In the genomic region with DNA sequence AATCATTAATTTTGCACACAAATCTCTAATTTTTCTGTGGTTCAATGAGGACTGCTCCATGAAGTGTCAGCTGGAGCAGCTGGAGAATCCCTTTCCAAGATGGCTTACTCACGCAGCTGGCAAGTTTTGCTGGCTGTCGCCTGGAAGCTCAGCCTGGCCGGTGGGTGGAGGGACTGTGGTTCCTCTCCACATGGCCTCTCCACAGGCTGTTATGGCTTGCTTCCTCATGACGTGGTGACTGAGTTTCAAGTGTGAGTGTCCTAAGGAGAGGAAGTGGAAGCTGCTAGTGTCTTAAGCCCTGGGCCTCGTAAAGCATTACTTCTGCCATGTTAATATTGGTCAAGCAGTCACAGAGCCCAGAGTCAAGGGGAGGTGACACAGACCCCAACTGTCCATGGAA, we compare ENCODE assay signal across 11 cellular contexts. TPM values are rescaled to one million over a fixed set of nuclear protein-coding genes. Genes with fewer than 3 reads are reported as not detected.
DNase-seq lines count a peak whose midpoint lies in the region; ATAC-seq, FAIRE-seq and TF ChIP-seq lines count a peak whose summit lies in the region.
"Had no signal": no experiment of that assay in that cellular context is flagged by ENCODE, and none has a peak within 500 bp of the region (broad histone marks: within the 10 kb centered on the region; RNA-seq: fewer than 3 reads in every experiment).

No MANE protein-coding gene starts in this region.

- no peak for FAIRE-seq in GM12878 (lab: Jason Lieb, UNC)

- no peaks in the 10 kb centered on the region for H3K9me3 ChIP-seq in GM12878 (replicated peaks; ENCODE audit: control insufficient read depth, insufficient read depth, low read length)
- H3K9me3 ChIP-seq in left lung: no peaks in the 10 kb centered on the region
- no peaks in the 10 kb centered on the region for H3K9me3 ChIP-seq in upper lobe of right lung

- POLR2A ChIA-PET in GM12878 (lab: Charles Lee): no interaction called here

- in situ Hi-C loops in GM12878 (cut with MboI): loop anchor here (5.0 kb wide), 1 partner anchor 120 kb away; no protein-coding TSS in a partner anchor

- H3K36me3 ChIP-seq in GM12878 (ENCODE audit: control insufficient read depth in 2 of 2, insufficient read depth in 2 of 2, low read length in 1 of 2) (no peaks in the 10 kb centered on the region), left lung (no peaks in the 10 kb centered on the region), upper lobe of right lung (no peaks in the 10 kb centered on the region)

- DNase-seq in DMS53 (lab: John Stamatoyannopoulos, UW) (peak; percentile 33), DMS53 treated with DMSO at 0.1 percent for 48 hours (lab: John Stamatoyannopoulos, UW; ENCODE audit: unreplicated experiment) (no peak), GM12878 (ENCODE audit: low read depth, low spot score) (no peak), left lung (peak; percentile 80 to 82), upper lobe of right lung (peak; percentile 80)
- no peak for DNase-seq in activated CD4-positive, alpha-beta T cell treated with anti-CD3 and anti-CD28 coated beads for 48 hours
- DNase-seq in activated CD4-positive, CD25-positive, alpha-beta regulatory T cell treated with anti-CD3 and anti-CD28 coated beads, Interleukin-2, amount 50 U/mL, for 72 hours: no peak
- DNase-seq: activated CD4-positive, CD25-positive, alpha-beta regulatory T cell; Karpas-422 had no signal

- SMC1A ChIA-PET in GM12878 (lab: Charles Lee; ENCODE audit: uncharacterized antibody, unreplicated experiment): interaction anchor here (0.6 to 4.9 kb wide), 9 partner anchors 11 to 122 kb away, joined by 3 to 95 read pairs (median 5); no protein-coding TSS in a partner anchor

- H4K20me1 ChIP-seq in GM12878 (ENCODE audit: control insufficient read depth, insufficient read depth): no peaks in the 10 kb centered on the region

- no peak overlapping the region for H3K9ac ChIP-seq in GM12878 (ENCODE audit: control insufficient read depth, insufficient read depth, low read length)

- no peak for TF ChIP-seq POLR2A in GM12878 (IDR thresholded peaks at IDR 0.05; ENCODE audit: low read depth, low read length)

- no peaks in the 10 kb centered on the region for H3K79me2 ChIP-seq in GM12878 (ENCODE audit: control insufficient read depth, insufficient read depth, low read length)

- CTCF ChIA-PET in GM12878 (lab: Yijun Ruan, JAX): interaction anchor here (1.0 to 10.2 kb wide), 8 partner anchors 12 to 489 kb away, joined by 3 to 323 read pairs (median 40); no protein-coding TSS in a partner anchor

- BruUV-seq in GM12878 (replicated peaks; lab: Mats Ljungman, UMichigan): no TSS peak

- H3K27ac ChIP-seq in GM12878 (ENCODE audit: control insufficient read depth, insufficient read depth): no peak overlapping the region
- H3K27ac ChIP-seq in left lung: peak overlapping the region in 1 of 2 donors; percentile 39
- no peak overlapping the region for H3K27ac ChIP-seq in upper lobe of right lung
- H3K27ac ChIP-seq: 22Rv1 had no signal

- no peak for TF ChIP-seq RAD21 in GM12878 (IDR thresholded peaks at IDR 0.05; ENCODE audit: insufficient read depth, low read depth, low read length)

- H3K4me3 ChIP-seq in GM12878 (no peak overlapping the region), left lung (no peak overlapping the region), upper lobe of right lung (no peak overlapping the region)

- intact Hi-C loops in GM12878 (cut with micrococcal nuclease; ENCODE audit: unreplicated experiment): loop anchor here (5.0 to 10.0 kb wide), 2 partner anchors 77 to 490 kb away; a partner anchor contains a TSS
- intact Hi-C loops in left lung (cut with DNase I): loop anchor here in 1 of 2 donors (10.0 kb wide), 1 partner anchor 117 kb away; no protein-coding TSS in a partner anchor
- intact Hi-C loops in upper lobe of right lung (cut with DNase I): no loop called here

- no peak for TF ChIP-seq EP300 in GM12878 (IDR thresholded peaks at IDR 0.05; ENCODE audit: borderline replicate concordance in 1 of 2, control insufficient read depth in 1 of 2, low read depth in 2 of 2, low read length in 2 of 2)

- H3K4me2 ChIP-seq in GM12878 (ENCODE audit: control insufficient read depth, insufficient read depth): no peak overlapping the region

- TF ChIP-seq CTCF in GM12878 (IDR thresholded peaks at IDR 0.05 in 2 of 3, conservative IDR thresholded peaks at IDR 0.05 in 1 of 3; ENCODE audit: control insufficient read depth in 2 of 3, extremely low read depth in 1 of 3, insufficient read depth in 1 of 3, low read depth in 3 of 3, low read length in 3 of 3) (no peak), left lung (IDR thresholded peaks at IDR 0.05) (no peak), upper lobe of right lung (IDR thresholded peaks at IDR 0.05) (no peak)

- ATAC-seq in GM12878 (no peak), left lung (peak; percentile 76), upper lobe of right lung (peak; percentile 87), GM18858 (IDR thresholded peaks at IDR 0.05; ENCODE audit: unreplicated experiment) (no peak)

- H2AFZ ChIP-seq in GM12878 (ENCODE audit: control insufficient read depth, low read depth, low read length): no peak overlapping the region

- H3K27me3 ChIP-seq in GM12878 (replicated peaks in 1 of 2; ENCODE audit: control insufficient read depth in 2 of 2, insufficient read depth in 2 of 2, low read length in 1 of 2) (no peaks in the 10 kb centered on the region), left lung (no peaks in the 10 kb centered on the region), upper lobe of right lung (no peaks in the 10 kb centered on the region)

- no peaks in the 10 kb centered on the region; the same call in none of the 2 replicates for H3K4me1 ChIP-seq in GM12878 (ENCODE audit: control insufficient read depth, insufficient read depth, low read length)
- H3K4me1 ChIP-seq in left lung: peaks cover 4 to 29% of the 10 kb centered on the region in 2 donors
- peaks cover 21% of the 10 kb centered on the region for H3K4me1 ChIP-seq in upper lobe of right lung

- 40% methylated on average over 5 of the region's 5 CpGs for WGBS in GM12878 (ENCODE audit: insufficient coverage, insufficient replicate concordance, low lambda C conversion rate, missing lambda C conversion rate)

- RAD21 ChIA-PET in GM12878 (lab: Charles Lee; ENCODE audit: unreplicated experiment): interaction anchor here (0.9 to 5.0 kb wide), 4 partner anchors 43 to 120 kb away, joined by 3 to 106 read pairs (median 25); no protein-coding TSS in a partner anchor

TF ChIP-seq in GM12878, 131 proteins besides CTCF, POLR2A, EP300 and RAD21:
- TF ChIP-seq RFX5 (IDR thresholded peaks at IDR 0.05; ENCODE audit: low read depth, low read length): no peak
- TF ChIP-seq SPI1 (IDR thresholded peaks at IDR 0.05; ENCODE audit: borderline replicate concordance, insufficient read depth, low read depth, low read length): peak; percentile 59; the same call in 1 of the 2 replicates

RNA-seq across cellular contexts. Expression of a gene that starts 14.0 kb away (rescaled TPM):
- total RNA-seq in GM12878 (2013; cell fraction: nucleolus; rRNA removed): not detected in 2 replicates
- total RNA-seq in GM12878 (2014; rRNA removed) (under 0.01 and 0.22 TPM in 2 replicates), GM12878 (2014; rRNA removed; fragmentation: Illumina TruSeq; extraction: Trizol) (0.09 TPM in 1 of 2 replicates, not detected in the other), GM12878 (2021) (not detected in 2 replicates), left lung (1 to 10 TPM; 1.1 to 2.3 TPM), upper lobe of right lung (1.3 TPM)
- 0.05 TPM for polyA plus RNA-seq in GM12878 (2011; ENCODE audit: low read depth)
- polyA plus RNA-seq in GM12878 (2011; rRNA removed) (not detected in 2 replicates), GM12878 (2014; fragmentation: Illumina TruSeq; extraction: Trizol) (not detected in 2 replicates), GM12878 (2014; fragmentation: Nextera tagmentation; extraction: Ambion mirVana) (not detected), GM12878 (2014; rRNA removed) (0.25 TPM in 1 of 2 replicates, not detected in the other), GM12878 (2016; fragmentation: Nextera tagmentation; extraction: Ambion mirVana) (under 1 TPM in 1 of 2 experiments, not detected in 1; 0.25 TPM)
- polyA plus RNA-seq in GM12878 (2011; cell fraction: cytosol; rRNA removed): not detected in 2 replicates
- polyA plus RNA-seq in GM12878 (2011; cell fraction: nucleus; rRNA removed): not detected in 2 replicates
- not detected in 2 replicates for polyA plus RNA-seq in GM12878 (2012)
- polyA minus RNA-seq in GM12878 (2011; rRNA and poly(A)+ RNA removed): not detected in 2 replicates
- not detected in 2 replicates for polyA minus RNA-seq in GM12878 (2011; cell fraction: cytosol; rRNA and poly(A)+ RNA removed)
- polyA minus RNA-seq in GM12878 (2011; cell fraction: nucleus; rRNA and poly(A)+ RNA removed): not detected in 2 replicates

RNA-seq across cellular contexts. Expression of a gene that starts 53.5 kb away (rescaled TPM):
- total RNA-seq in GM12878 (2013; cell fraction: nucleolus; rRNA removed): 25.6 and 28.7 TPM in 2 replicates
- total RNA-seq in GM12878 (2014; rRNA removed) (31.2 and 33.8 TPM in 2 replicates), GM12878 (2014; rRNA removed; fragmentation: Illumina TruSeq; extraction: Trizol) (28.1 and 28.7 TPM in 2 replicates), GM12878 (2021) (20.8 and 23.1 TPM in 2 replicates), left lung (10 to 100 TPM; 54.2 to 61.7 TPM), upper lobe of right lung (64.9 TPM)
- polyA plus RNA-seq in GM12878 (2011; ENCODE audit: low read depth): 20.5 TPM
- polyA plus RNA-seq in GM12878 (2011; rRNA removed) (43.6 and 55.7 TPM in 2 replicates), GM12878 (2014; fragmentation: Illumina TruSeq; extraction: Trizol) (33.2 and 41.0 TPM in 2 replicates), GM12878 (2014; fragmentation: Nextera tagmentation; extraction: Ambion mirVana) (10 to 100 TPM; 11.5 to 16.6 TPM), GM12878 (2014; rRNA removed) (24.3 and 26.4 TPM in 2 replicates), GM12878 (2016; fragmentation: Nextera tagmentation; extraction: Ambion mirVana) (10 to 100 TPM; 48.0 to 54.0 TPM)
- polyA plus RNA-seq in GM12878 (2011; cell fraction: cytosol; rRNA removed): 20.3 and 22.4 TPM in 2 replicates
- 11.0 TPM in 2 replicates for polyA plus RNA-seq in GM12878 (2011; cell fraction: nucleus; rRNA removed)
- polyA plus RNA-seq in GM12878 (2012): 21.4 and 32.5 TPM in 2 replicates
- polyA minus RNA-seq in GM12878 (2011; rRNA and poly(A)+ RNA removed): 19.4 and 23.4 TPM in 2 replicates
- polyA minus RNA-seq in GM12878 (2011; cell fraction: cytosol; rRNA and poly(A)+ RNA removed): 5.9 and 8.7 TPM in 2 replicates
- polyA minus RNA-seq in GM12878 (2011; cell fraction: nucleus; rRNA and poly(A)+ RNA removed): 5.4 and 9.4 TPM in 2 replicates

Comparison
In these comparisons a context has a peak if more than half of its experiments do, and no peak if none do; other contexts are left out.
1. DNase-seq: peak in DMS53 (single experiment), left lung (2 of 2) and upper lobe of right lung (single experiment); none in DMS53 treated with DMSO at 0.1 percent for 48 hours (single experiment), GM12878 (single experiment), activated CD4-positive, alpha-beta T cell treated with anti-CD3 and anti-CD28 coated beads for 48 hours (single experiment) and activated CD4-positive, CD25-positive, alpha-beta regulatory T cell treated with anti-CD3 and anti-CD28 coated beads, Interleukin-2, amount 50 U/mL, for 72 hours (single experiment).
2. ATAC-seq: peak in left lung (single experiment) and upper lobe of right lung (single experiment); none in GM12878 (single experiment) and GM18858 (single experiment).